ENCODE assay signal across 22 cellular contexts in the genomic region with DNA sequence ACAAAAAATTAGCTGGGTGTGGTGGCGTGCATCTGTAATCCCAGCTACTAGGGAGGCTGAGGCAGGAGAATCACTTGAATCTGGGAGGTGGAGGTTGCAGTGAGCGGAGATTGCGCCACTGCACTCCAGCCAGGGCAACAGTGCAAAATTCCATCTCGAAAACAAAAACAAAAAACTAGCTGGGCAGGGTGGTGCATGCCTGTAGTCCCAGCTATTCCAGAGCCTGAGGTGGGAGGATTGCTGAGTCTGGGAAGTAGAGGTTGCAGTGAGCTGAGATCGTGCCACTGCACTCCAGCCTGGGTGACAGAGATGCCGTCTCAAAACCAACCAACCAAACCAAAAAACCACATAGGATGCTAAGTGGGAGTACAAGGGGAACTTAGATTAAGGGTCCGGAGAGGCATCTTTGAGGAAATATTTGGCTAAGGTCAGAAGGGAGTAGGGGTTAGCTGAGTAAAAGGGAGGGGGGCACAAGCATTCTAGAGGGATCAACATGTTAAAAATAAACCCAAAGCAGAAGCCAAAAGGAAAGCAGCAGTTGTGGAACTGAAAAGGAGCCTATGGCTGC. TPM values are rescaled to one million over a fixed set of nuclear protein-coding genes. Genes with fewer than 3 reads are reported as not detected.
DNase-seq lines count a peak whose midpoint lies in the region; ATAC-seq and TF ChIP-seq lines count a peak whose summit lies in the region.
"Had no signal": no experiment of that assay in that cellular context is flagged by ENCODE, and none has a peak within 500 bp of the region (broad histone marks: within the 10 kb centered on the region; RNA-seq: fewer than 3 reads in every experiment).

No MANE protein-coding gene starts in this region.

- intact Hi-C loops in dendritic cell treated with granulocyte-macrophage colony-stimulating factor and Interleukin-4, amounts not matched to agents 40 ng/mL and 50 ng/mL, for 4 days (cut with micrococcal nuclease): no loop called here

- H3K4me3 Mint-ChIP-seq in stimulated activated naive CD8-positive, alpha-beta T cell treated with anti-CD3 and anti-CD28 coated beads, Interleukin-15, Interleukin-2, amounts not matched to agents 100 ng/mL and 50 ng/mL, for 24 hours: no peak overlapping the region
- no peak overlapping the region for H3K4me3 Mint-ChIP-seq in dendritic cell treated with granulocyte-macrophage colony-stimulating factor and Interleukin-4, amounts not matched to agents 40 ng/mL and 50 ng/mL, for 4 days
- H3K4me3 Mint-ChIP-seq: HFFc6, neural crest cell had no signal

- H3K36me3 Mint-ChIP-seq in stimulated activated naive CD8-positive, alpha-beta T cell treated with anti-CD3 and anti-CD28 coated beads, Interleukin-15, Interleukin-2, amounts not matched to agents 100 ng/mL and 50 ng/mL, for 24 hours (ENCODE audit: low read depth): peaks cover 50% of the 10 kb centered on the region
- H3K36me3 Mint-ChIP-seq in dendritic cell treated with granulocyte-macrophage colony-stimulating factor and Interleukin-4, amounts not matched to agents 40 ng/mL and 50 ng/mL, for 4 days (ENCODE audit: low read depth): peaks cover 48% of the 10 kb centered on the region

- no peak for ATAC-seq in stimulated activated naive CD8-positive, alpha-beta T cell treated with anti-CD3 and anti-CD28 coated beads, Interleukin-15, Interleukin-2, amounts not matched to agents 100 U/mL and 50 U/mL, for 24 hours
- ATAC-seq in HG03108 (IDR thresholded peaks at IDR 0.05; ENCODE audit: unreplicated experiment) (no peak), GM21526 (IDR thresholded peaks at IDR 0.05; ENCODE audit: low FRiP score, unreplicated experiment) (no peak)
- ATAC-seq: GM12878 had no signal

- H3K4me1 Mint-ChIP-seq in stimulated activated naive CD8-positive, alpha-beta T cell treated with anti-CD3 and anti-CD28 coated beads, Interleukin-15, Interleukin-2, amounts not matched to agents 100 ng/mL and 50 ng/mL, for 24 hours (ENCODE audit: low read depth): peaks cover 1% of the 10 kb centered on the region
- H3K4me1 Mint-ChIP-seq in dendritic cell treated with granulocyte-macrophage colony-stimulating factor and Interleukin-4, amounts not matched to agents 40 ng/mL and 50 ng/mL, for 4 days (ENCODE audit: low read depth): peaks cover 18% of the 10 kb centered on the region
- H3K4me1 Mint-ChIP-seq: neural crest cell had no signal

- peaks cover 45% of the 10 kb centered on the region for H3K36me3 ChIP-seq in MG63
- H3K36me3 ChIP-seq: uterus had no signal

- TF ChIP-seq CTCF in NB4 (IDR thresholded peaks at IDR 0.05; ENCODE audit: low read depth, low read length): no peak

- H3K9me3 ChIP-seq in MG63: no peaks in the 10 kb centered on the region
- H3K9me3 ChIP-seq: left ventricle myocardium inferior, sigmoid colon, suprapubic skin, uterus had no signal

- H3K27me3 ChIP-seq in MG63: no peaks in the 10 kb centered on the region
- H3K27me3 ChIP-seq: sigmoid colon, suprapubic skin, uterus had no signal

- H3K4me3 ChIP-seq in NB4 (ENCODE audit: low read depth, low read length) (no peak overlapping the region), MG63 (no peak overlapping the region)
- H3K4me3 ChIP-seq: GM12878, left ventricle myocardium inferior, sigmoid colon, suprapubic skin, uterus had no signal

- H3K27ac Mint-ChIP-seq in stimulated activated naive CD8-positive, alpha-beta T cell treated with anti-CD3 and anti-CD28 coated beads, Interleukin-15, Interleukin-2, amounts not matched to agents 100 ng/mL and 50 ng/mL, for 24 hours: peak overlapping the region; percentile 28
- H3K27ac Mint-ChIP-seq in dendritic cell treated with granulocyte-macrophage colony-stimulating factor and Interleukin-4, amounts not matched to agents 40 ng/mL and 50 ng/mL, for 4 days: peak overlapping the region; percentile 20
- H3K27ac Mint-ChIP-seq: HFFc6 had no signal

- no peak for DNase-seq in stimulated activated naive CD8-positive, alpha-beta T cell treated with anti-CD3 and anti-CD28 coated beads, Interleukin-15, Interleukin-2, amounts not matched to agents 100 U/mL and 50 U/mL, for 24 hours
- DNase-seq in NB4 (ENCODE audit: low read depth) (peak; percentile 31), MG63 (no peak)
- DNase-seq: DMS79 treated with DMSO at 0.1 percent for 48 hours; erythroblast; foreskin fibroblast; HFFc6; left ventricle myocardium inferior; NCI-H1092; NCI-H2029; NCI-H2227 treated with DMSO at 0.1 percent for 48 hours; NCI-H748 treated with DMSO at 0.1 percent for 48 hours; sigmoid colon; stimulated activated CD8-positive, alpha-beta memory T cell treated with anti-CD3 and anti-CD28 coated beads, Interleukin-4, amount 100 ng/mL, for 48 hours; uterus had no signal

- no peaks in the 10 kb centered on the region for H3K27me3 Mint-ChIP-seq in stimulated activated naive CD8-positive, alpha-beta T cell treated with anti-CD3 and anti-CD28 coated beads, Interleukin-15, Interleukin-2, amounts not matched to agents 100 ng/mL and 50 ng/mL, for 24 hours
- H3K27me3 Mint-ChIP-seq in dendritic cell treated with granulocyte-macrophage colony-stimulating factor and Interleukin-4, amounts not matched to agents 40 ng/mL and 50 ng/mL, for 4 days: no peaks in the 10 kb centered on the region

- TF ChIP-seq POLR2A in NB4 (IDR thresholded peaks at IDR 0.05; ENCODE audit: extremely low read depth, insufficient read length): no peak

- no peaks in the 10 kb centered on the region for H3K9me3 Mint-ChIP-seq in stimulated activated naive CD8-positive, alpha-beta T cell treated with anti-CD3 and anti-CD28 coated beads, Interleukin-15, Interleukin-2, amounts not matched to agents 100 ng/mL and 50 ng/mL, for 24 hours
- no peaks in the 10 kb centered on the region for H3K9me3 Mint-ChIP-seq in dendritic cell treated with granulocyte-macrophage colony-stimulating factor and Interleukin-4, amounts not matched to agents 40 ng/mL and 50 ng/mL, for 4 days
- H3K9me3 Mint-ChIP-seq: HFFc6, neural crest cell had no signal

RNA-seq across cellular contexts. Expression of gene PHF5A, which starts 10.2 kb away (rescaled TPM):
- 101 and 111 TPM in 2 replicates for total RNA-seq in MG63 (2014; rRNA removed; shearing (Covaris generic); ENCODE audit: low replicate concordance)

RNA-seq across cellular contexts. Expression of gene ACO2, which starts 10.7 kb away (rescaled TPM):
- 53.2 and 90.1 TPM in 2 replicates for total RNA-seq in MG63 (2014; rRNA removed; shearing (Covaris generic); ENCODE audit: low replicate concordance)

RNA-seq across cellular contexts. Expression of gene TOB2, which starts 11.6 kb away (rescaled TPM):
- total RNA-seq in MG63 (2014; rRNA removed; shearing (Covaris generic); ENCODE audit: low replicate concordance): 26.2 and 36.0 TPM in 2 replicates
